ENCODE assay signal across 20 cellular contexts in the genomic region with DNA sequence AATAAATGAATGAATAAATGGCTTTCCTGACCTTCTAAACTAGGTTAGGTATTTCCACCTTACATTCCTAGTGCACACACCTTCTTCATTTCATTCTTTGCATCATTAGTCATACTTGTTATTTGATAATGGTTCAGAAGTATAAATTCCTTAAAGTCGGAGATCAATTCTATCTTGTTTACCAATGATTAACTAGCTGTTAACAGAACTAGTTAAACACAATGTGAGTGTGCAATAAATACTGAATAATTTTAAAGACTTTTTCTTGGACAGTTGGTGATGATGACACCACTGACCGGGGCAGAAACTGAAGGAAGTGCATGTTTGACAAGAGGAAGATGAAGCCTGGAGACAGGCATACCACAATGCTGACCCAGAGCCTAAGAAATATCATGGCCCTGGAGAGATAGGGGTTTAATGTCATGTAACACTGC.
"Had no signal": no experiment of that assay in that cellular context is flagged by ENCODE, and none has a peak within 500 bp of the region (broad histone marks: within the 10 kb centered on the region; RNA-seq: fewer than 3 reads in every experiment).

No MANE protein-coding gene starts in this region.

- ATAC-seq: activated T-cell treated with anti-CD3 and anti-CD28 coated beads, Interleukin-2, amount 50 U/mL, for 4 hours; esophagus mucosa; stimulated activated naive B cell treated with anti-CD40 and anti-IgM and Interleukin-4, amounts not matched to agents 10 μg/mL and 1 μg/mL and 100 μg/mL, for 72 hours had no signal

- H3K27me3 Mint-ChIP-seq: brain; central memory CD8-positive, alpha-beta T cell; stimulated activated naive B cell treated with anti-CD40 and anti-IgM and Interleukin-4, amounts not matched to agents 10 μg/mL and 1 μg/mL and 100 μg/mL, for 72 hours had no signal

- H3K36me3 ChIP-seq: colonic mucosa, spleen had no signal

- H3K27ac ChIP-seq: colonic mucosa, parathyroid adenoma, spleen, VCaP had no signal

- H3K36me3 Mint-ChIP-seq: brain; stimulated activated naive B cell treated with anti-CD40 and anti-IgM and Interleukin-4, amounts not matched to agents 10 μg/mL and 1 μg/mL and 100 μg/mL, for 72 hours had no signal

- H3K4me1 ChIP-seq: colonic mucosa, parathyroid adenoma, spleen had no signal

- H3K9ac ChIP-seq: parathyroid adenoma had no signal

- H3K79me2 ChIP-seq: parathyroid adenoma had no signal

- H3K4me3 Mint-ChIP-seq: activated naive CD4-positive, alpha-beta T cell treated with anti-CD3 and anti-CD28 coated beads for 36 hours; activated T-cell treated with anti-CD3 and anti-CD28 coated beads, Interleukin-2, amount 50 U/mL, for 4 hours; brain; central memory CD8-positive, alpha-beta T cell; nephron; stimulated activated naive B cell treated with anti-CD40 and anti-IgM and Interleukin-4, amounts not matched to agents 10 μg/mL and 1 μg/mL and 100 μg/mL, for 72 hours had no signal

- H3K4me1 Mint-ChIP-seq: central memory CD8-positive, alpha-beta T cell; nephron; stimulated activated naive B cell treated with anti-CD40 and anti-IgM and Interleukin-4, amounts not matched to agents 10 μg/mL and 1 μg/mL and 100 μg/mL, for 72 hours had no signal

- H3K27me3 ChIP-seq: colonic mucosa, spleen had no signal

- H2AFZ ChIP-seq: parathyroid adenoma had no signal

- H3K4me3 ChIP-seq: colonic mucosa, lung, spleen had no signal

- H3K27ac Mint-ChIP-seq: activated naive CD4-positive, alpha-beta T cell treated with anti-CD3 and anti-CD28 coated beads for 36 hours; brain; nephron; stimulated activated naive B cell treated with anti-CD40 and anti-IgM and Interleukin-4, amounts not matched to agents 10 μg/mL and 1 μg/mL and 100 μg/mL, for 72 hours had no signal

- H3K9me3 ChIP-seq: colonic mucosa had no signal

- DNase-seq: activated CD4-positive, alpha-beta T cell treated with anti-CD3 and anti-CD28 coated beads, Interleukin-2, amount 50 U/mL, for 1 hour; activated CD4-positive, CD25-positive, alpha-beta regulatory T cell treated with anti-CD3 and anti-CD28 coated beads, Interleukin-2, amount 50 U/mL, for 72 hours; activated CD8-positive, alpha-beta memory T cell treated with anti-CD3 and anti-CD28 coated beads, Interleukin-2, amount 50 U/mL, for 4 hours; activated naive CD4-positive, alpha-beta T cell treated with anti-CD3 and anti-CD28 coated beads for 36 hours; activated T-cell treated with anti-CD3 and anti-CD28 coated beads, Interleukin-2, amount 50 U/mL, for 4 hours; anterior cingulate cortex; colonic mucosa; midbrain; retina; spleen; stimulated activated CD4-positive, alpha-beta T cell treated with anti-CD3 and anti-CD28 coated beads, Interleukin-4, amount 100 ng/mL, for 4 hours; stimulated activated naive B cell treated with anti-CD40 and anti-IgM and Interleukin-4, amounts not matched to agents 10 μg/mL and 1 μg/mL and 100 μg/mL, for 72 hours; T1000 had no signal
